Comparison of ENCODE assay signal across 20 cellular contexts in genomic region chr4:37719021-37719420, GRCh38. TPM values are rescaled to one million over a fixed set of nuclear protein-coding genes. Genes with fewer than 3 reads are reported as not detected.
DNase-seq lines count a peak whose midpoint lies in the region; ATAC-seq, FAIRE-seq and TF ChIP-seq lines count a peak whose summit lies in the region.
"Had no signal": no experiment of that assay in that cellular context is flagged by ENCODE, and none has a peak within 500 bp of the region (broad histone marks: within the 10 kb centered on the region; RNA-seq: fewer than 3 reads in every experiment).

No MANE protein-coding gene starts in this region.

- TF ChIP-seq POLR2A in GM12892 (IDR thresholded peaks at IDR 0.05; ENCODE audit: low read depth, low read length): no peak
- TF ChIP-seq POLR2A in heart left ventricle (IDR thresholded peaks at IDR 0.05): no peak

- H4K20me1 ChIP-seq in astrocyte (ENCODE audit: insufficient read depth, low read length): no peaks in the 10 kb centered on the region
- H4K20me1 ChIP-seq in neural progenitor cell (ENCODE audit: low read depth): no peaks in the 10 kb centered on the region

- H3K9me3 Mint-ChIP-seq in astrocyte (ENCODE audit: unreplicated experiment): no peaks in the 10 kb centered on the region
- no peaks in the 10 kb centered on the region for H3K9me3 Mint-ChIP-seq in neural progenitor cell

- H3K27ac Mint-ChIP-seq in astrocyte (ENCODE audit: unreplicated experiment) (peak overlapping the region; percentile 35), neural progenitor cell (peak overlapping the region; percentile 34)
- H3K27ac Mint-ChIP-seq: CD14-positive monocyte had no signal

- FAIRE-seq in astrocyte (lab: Jason Lieb, UNC): no peak
- FAIRE-seq in GM12892 (lab: Jason Lieb, UNC): no peak

- H3K36me3 ChIP-seq in astrocyte (ENCODE audit: insufficient read depth, low read length) (no peaks in the 10 kb centered on the region), neural progenitor cell (no peaks in the 10 kb centered on the region), heart left ventricle (no peaks in the 10 kb centered on the region)
- H3K36me3 ChIP-seq: Peyer's patch had no signal

- WGBS in heart left ventricle, 4 donors: 87 to 92% (median 88%) methylated on average over 1 of the region's 1 CpG

- intact Hi-C loops in heart left ventricle (cut with DNase I): no loop called here

- H3K9me3 ChIP-seq in astrocyte (ENCODE audit: insufficient read depth, low read depth, low read length): no peaks in the 10 kb centered on the region
- no peaks in the 10 kb centered on the region for H3K9me3 ChIP-seq in neural progenitor cell (ENCODE audit: low read depth)
- no peaks in the 10 kb centered on the region for H3K9me3 ChIP-seq in heart left ventricle
- H3K9me3 ChIP-seq: Caco-2, Peyer's patch had no signal

- no peaks in the 10 kb centered on the region for H3K79me2 ChIP-seq in astrocyte (ENCODE audit: insufficient read depth, low read length)
- no peaks in the 10 kb centered on the region for H3K79me2 ChIP-seq in neural progenitor cell (ENCODE audit: low read depth)

- ATAC-seq in heart left ventricle: no peak

- TF ChIP-seq CTCF in astrocyte (IDR thresholded peaks at IDR 0.05; ENCODE audit: insufficient read depth, low read depth, low read length) (no peak), neural progenitor cell (IDR thresholded peaks at IDR 0.05) (no peak), heart left ventricle (IDR thresholded peaks at IDR 0.05) (no peak)

- H3K27me3 Mint-ChIP-seq in astrocyte (ENCODE audit: low read depth, unreplicated experiment): no peaks in the 10 kb centered on the region
- no peaks in the 10 kb centered on the region for H3K27me3 Mint-ChIP-seq in neural progenitor cell (ENCODE audit: insufficient read depth, low read depth)

- H3K4me1 ChIP-seq in astrocyte (ENCODE audit: insufficient read depth, low read length) (peaks cover 9% of the 10 kb centered on the region), neural progenitor cell (peaks cover 4% of the 10 kb centered on the region), heart left ventricle (peaks cover 0 to 8% (median 3%) of the 10 kb centered on the region in 12 donors)
- H3K4me1 ChIP-seq: Peyer's patch had no signal

- H3K4me2 ChIP-seq in astrocyte (ENCODE audit: low read length): no peak overlapping the region
- H3K4me2 ChIP-seq in neural progenitor cell: no peak overlapping the region

- H3K4me1 Mint-ChIP-seq in astrocyte (ENCODE audit: low read depth, unreplicated experiment) (peaks cover 22% of the 10 kb centered on the region), neural progenitor cell (peaks cover 7% of the 10 kb centered on the region)

- H2AFZ ChIP-seq in astrocyte (ENCODE audit: low read depth, low read length) (no peak overlapping the region), neural progenitor cell (replicated peaks) (peak overlapping the region; percentile 47)

- DNase-seq in Daoy (ENCODE audit: low read depth): peak; percentile 44
- DNase-seq in HS-5 (ENCODE audit: low read depth): peak; percentile 60
- DNase-seq in astrocyte (ENCODE audit: low read depth): peak; percentile 47
- DNase-seq in neural progenitor cell (ENCODE audit: low spot score): no peak
- DNase-seq in GM12892 (ENCODE audit: insufficient read length): no peak
- no peak for DNase-seq in caudate nucleus (lab: John Stamatoyannopoulos, UW)
- no peak for DNase-seq in heart left ventricle
- DNase-seq: AML-193, Caco-2, DMS153, HCEC 1CT, MV-4-11, NCI-H1417 treated with DMSO at 0.1 percent for 48 hours, NCI-H2029 treated with DMSO at 0.1 percent for 48 hours, NCI-H2171 treated with DMSO at 0.1 percent for 48 hours, NCI-H510A, Peyer's patch, SHP77 treated with DMSO at 0.1 percent for 48 hours had no signal

- no peak overlapping the region for H3K4me3 Mint-ChIP-seq in astrocyte (ENCODE audit: unreplicated experiment)
- no peak overlapping the region for H3K4me3 Mint-ChIP-seq in neural progenitor cell
- H3K4me3 Mint-ChIP-seq: CD14-positive monocyte had no signal

- H3K27ac ChIP-seq in astrocyte (ENCODE audit: low read depth, low read length): no peak overlapping the region
- H3K27ac ChIP-seq in neural progenitor cell: no peak overlapping the region
- H3K27ac ChIP-seq in caudate nucleus (ENCODE audit: low read depth, low read length): no peak overlapping the region
- no peak overlapping the region for H3K27ac ChIP-seq in heart left ventricle
- H3K27ac ChIP-seq: HL-60, Peyer's patch had no signal

- H3K36me3 Mint-ChIP-seq in astrocyte (ENCODE audit: low read depth, unreplicated experiment) (no peaks in the 10 kb centered on the region), neural progenitor cell (no peaks in the 10 kb centered on the region)
- H3K36me3 Mint-ChIP-seq: CD14-positive monocyte had no signal

- no peaks in the 10 kb centered on the region for H3F3A ChIP-seq in neural progenitor cell (ENCODE audit: low read depth)

- H3K9ac ChIP-seq in astrocyte (ENCODE audit: low read length): no peak overlapping the region
- H3K9ac ChIP-seq in neural progenitor cell: no peak overlapping the region

- H3K27me3 ChIP-seq in astrocyte (ENCODE audit: insufficient read depth, low read length) (no peaks in the 10 kb centered on the region), neural progenitor cell (no peaks in the 10 kb centered on the region), heart left ventricle (no peaks in the 10 kb centered on the region)
- H3K27me3 ChIP-seq: Peyer's patch had no signal

- no peak overlapping the region for H3K4me3 ChIP-seq in astrocyte (ENCODE audit: insufficient read depth, low read depth, low read length)
- H3K4me3 ChIP-seq in neural progenitor cell: no peak overlapping the region
- H3K4me3 ChIP-seq in heart left ventricle: no peak overlapping the region
- H3K4me3 ChIP-seq: Peyer's patch had no signal

RNA-seq across cellular contexts. Expression of gene RELL1, which starts 32.8 kb away (rescaled TPM):
- 40.9 and 45.9 TPM in 2 replicates for total RNA-seq in Daoy (2014; rRNA removed; shearing (Covaris generic))
- total RNA-seq in astrocyte: 23.1 and 26.9 TPM in 2 replicates
- 12.1 and 17.5 TPM in 2 replicates for total RNA-seq in neural progenitor cell (ENCODE audit: low replicate concordance)
- 2.0 TPM for polyA plus RNA-seq in GM12892 (2012; ENCODE audit: missing spikeins)
- 10 to 100 TPM; 17.1 to 40.2 (median 28.5) TPM for total RNA-seq in heart left ventricle
- 1 to 10 TPM; 2.0 to 9.6 TPM for polyA plus RNA-seq in heart left ventricle

Comparison
In these comparisons a context has a peak if more than half of its experiments do, and no peak if none do; other contexts are left out.
1. DNase-seq: peak in Daoy (single experiment), HS-5 (single experiment) and astrocyte (single experiment); none in neural progenitor cell (single experiment), GM12892 (single experiment), caudate nucleus (0 of 61) and heart left ventricle (0 of 5).